ENCODE assay signal across 1 cellular context in genomic region chr2:10332402-10333246, GRCh38.
TF ChIP-seq lines count a peak whose summit lies in the region.

No MANE protein-coding gene starts in this region.

TF ChIP-seq in K562, 482 proteins besides CTCF, POLR2A, EP300 and RAD21 (continues in another document):
- TF ChIP-seq ETS2 (tag; IDR thresholded peaks at IDR 0.05; ENCODE audit: borderline replicate concordance, poor library complexity, severe bottlenecking) = no peak
- no peak for TF ChIP-seq SMARCA5 (IDR thresholded peaks at IDR 0.05)
- TF ChIP-seq SUPT5H (IDR thresholded peaks at IDR 0.05) = no peak
- TF ChIP-seq E2F5 (CRISPR knock-in tag; IDR thresholded peaks at IDR 0.05) = no peak
- no peak for TF ChIP-seq TBP (optimal IDR thresholded peaks at IDR 0.05; ENCODE audit: low read depth, low read length)
- no peak for TF ChIP-seq ZKSCAN1 (IDR thresholded peaks at IDR 0.05; ENCODE audit: low read depth, low read length)
- peak; percentile 19; the same call in 1 of the 2 replicates for TF ChIP-seq NFE2 (IDR thresholded peaks at IDR 0.05; ENCODE audit: low read depth)
- no peak for TF ChIP-seq HMGN3 (IDR thresholded peaks at IDR 0.05; ENCODE audit: borderline replicate concordance, extremely low read depth, insufficient read length, low read depth, low read length)
- no peak for TF ChIP-seq HEY1 (CRISPR knock-in tag; IDR thresholded peaks at IDR 0.05; ENCODE audit: borderline replicate concordance)
- TF ChIP-seq HNRNPK (IDR thresholded peaks at IDR 0.05; ENCODE audit: low read depth, low read length, poor library complexity, severe bottlenecking) = no peak
- TF ChIP-seq THRA (IDR thresholded peaks at IDR 0.05) = no peak
- TF ChIP-seq ZNF431 (CRISPR knock-in tag; IDR thresholded peaks at IDR 0.05) = no peak
- no peak for TF ChIP-seq PPARD (CRISPR knock-in tag; IDR thresholded peaks at IDR 0.05)
- no peak for TF ChIP-seq CEBPG (CRISPR knock-in tag; IDR thresholded peaks at IDR 0.05)
- TF ChIP-seq CEBPG (tag; conservative IDR thresholded peaks at IDR 0.05 in 1 of 2, IDR thresholded peaks at IDR 0.05 in 1 of 2) = peak in 1 of 2 experiments; percentile 0; a peak in 1 of 4 replicates
- TF ChIP-seq ZMIZ1 (IDR thresholded peaks at IDR 0.05; ENCODE audit: low read depth in 2 of 2, low read length in 2 of 2) = no peak
- no peak for TF ChIP-seq GABPB2 (CRISPR knock-in tag; conservative IDR thresholded peaks at IDR 0.05)
- peak; percentile 11; the same call in 1 of the 2 replicates for TF ChIP-seq ZEB2 (IDR thresholded peaks at IDR 0.05)
- no peak for TF ChIP-seq CBFA2T2 (conservative IDR thresholded peaks at IDR 0.05)
- TF ChIP-seq HDAC1 (IDR thresholded peaks at IDR 0.05) = peak in 1 of 2 experiments; percentile 77; a peak in 2 of 4 replicates
- TF ChIP-seq PHF20 (IDR thresholded peaks at IDR 0.05; ENCODE audit: partially characterized antibody) = no peak
- peak; percentile 14; the same call in 1 of the 2 replicates for TF ChIP-seq GABPB1 (CRISPR knock-in tag; IDR thresholded peaks at IDR 0.05)
- TF ChIP-seq TAF15 (IDR thresholded peaks at IDR 0.05; ENCODE audit: low read depth, low read length) = no peak
- TF ChIP-seq ZBTB5 (IDR thresholded peaks at IDR 0.05) = peak; percentile 38; the same call in 1 of the 2 replicates
- peak; percentile 69; the same call in 1 of the 2 replicates for TF ChIP-seq C11orf30 (IDR thresholded peaks at IDR 0.05; ENCODE audit: low read depth)
- TF ChIP-seq ELF4 (CRISPR knock-in tag; IDR thresholded peaks at IDR 0.05) = no peak
- no peak for TF ChIP-seq ZNF436 (CRISPR knock-in tag; IDR thresholded peaks at IDR 0.05)
- TF ChIP-seq ZHX1 (conservative IDR thresholded peaks at IDR 0.05; ENCODE audit: low read length) = no peak
- TF ChIP-seq ARHGAP35 (IDR thresholded peaks at IDR 0.05; ENCODE audit: partially characterized antibody) = peak; percentile 18
- TF ChIP-seq NBN (IDR thresholded peaks at IDR 0.05; ENCODE audit: low read depth) = 0 out of 2 replicates have a peak, but pooled peaks have one; percentile 4
- no peak for TF ChIP-seq RBM34 (IDR thresholded peaks at IDR 0.05; ENCODE audit: borderline replicate concordance, insufficient read depth, low read length)
- TF ChIP-seq ZNF311 (CRISPR knock-in tag; IDR thresholded peaks at IDR 0.05) = no peak
- no peak for TF ChIP-seq SMAD4 (CRISPR knock-in tag; conservative IDR thresholded peaks at IDR 0.05)
- TF ChIP-seq HOMEZ (CRISPR knock-in tag; IDR thresholded peaks at IDR 0.05) = no peak
- no peak for TF ChIP-seq ZNF77 (CRISPR knock-in tag; IDR thresholded peaks at IDR 0.05)
- TF ChIP-seq SAFB (IDR thresholded peaks at IDR 0.05; ENCODE audit: borderline replicate concordance, low read depth, low read length) = no peak
- TF ChIP-seq AFF1 (IDR thresholded peaks at IDR 0.05; ENCODE audit: low read depth in 1 of 2, partially characterized antibody in 2 of 2) = no peak
- TF ChIP-seq ETV1 (tag; conservative IDR thresholded peaks at IDR 0.05; ENCODE audit: low read depth) = 0 out of 2 replicates have a peak, but pooled peaks have one; percentile 6
- TF ChIP-seq SNAPC5 (CRISPR knock-in tag; IDR thresholded peaks at IDR 0.05) = no peak
- TF ChIP-seq MTA3 (IDR thresholded peaks at IDR 0.05; ENCODE audit: borderline replicate concordance) = no peak
- no peak for TF ChIP-seq ZNF655 (CRISPR knock-in tag; IDR thresholded peaks at IDR 0.05)
- no peak for TF ChIP-seq CXXC5 (CRISPR knock-in tag; IDR thresholded peaks at IDR 0.05)
- peak; percentile 74 for TF ChIP-seq ZNF316 (IDR thresholded peaks at IDR 0.05)
- 0 out of 2 replicates have a peak, but pooled peaks have one; percentile 39 for TF ChIP-seq ZNF644 (tag; IDR thresholded peaks at IDR 0.05; ENCODE audit: low read depth)
- TF ChIP-seq ZZZ3 (IDR thresholded peaks at IDR 0.05) = no peak
- 0 out of 2 replicates have a peak, but pooled peaks have one; percentile 65 for TF ChIP-seq MYNN (IDR thresholded peaks at IDR 0.05)
- no peak for TF ChIP-seq MYNN (CRISPR knock-in tag; IDR thresholded peaks at IDR 0.05)
- TF ChIP-seq FOXO4 (CRISPR knock-in tag; IDR thresholded peaks at IDR 0.05) = no peak
- no peak for TF ChIP-seq ZNF274 (IDR thresholded peaks at IDR 0.05; ENCODE audit: borderline replicate concordance, low read depth, low read length)
